19 cellular contexts compared by ENCODE assay signal in genomic region chr18:25739356-25739755, GRCh38.
A peak's percentile ranks its signal among the peaks of the same experiment; 100 is the strongest.
DNase-seq lines count a peak whose midpoint lies in the region; FAIRE-seq and TF ChIP-seq lines count a peak whose summit lies in the region.
"Had no signal": no experiment of that assay in that cellular context is flagged by ENCODE, and none has a peak within 500 bp of the region (broad histone marks: within the 10 kb centered on the region; RNA-seq: fewer than 3 reads in every experiment).

No MANE protein-coding gene starts in this region.

- peaks cover 10% of the 10 kb centered on the region for H3K27me3 Mint-ChIP-seq in activated T-cell treated with anti-CD3 and anti-CD28 coated beads, Interleukin-2, amount 50 U/mL, for 24 hours

- CTCF ChIA-PET in OCI-LY7 (lab: Charles Lee; ENCODE audit: unreplicated experiment), result no interaction called here

- H3K27ac Mint-ChIP-seq in activated T-cell treated with anti-CD3 and anti-CD28 coated beads, Interleukin-2, amount 50 U/mL, for 24 hours, result no peak overlapping the region
- H3K27ac Mint-ChIP-seq: B cell; CD8-positive, alpha-beta T cell had no signal

- no peak overlapping the region for H3K9ac ChIP-seq in mesenchymal stem cell (ENCODE audit: low read length)
- H3K9ac ChIP-seq: BLaER1 treated with 17β-estradiol and CSF1 and Interleukin-3, amounts not matched to agents 10 nM and 100 nM had no signal

- no peak overlapping the region for H2BK5ac ChIP-seq in mesenchymal stem cell (ENCODE audit: low read depth, low read length, poor library complexity, severe bottlenecking)

- H3K9me2 ChIP-seq in OCI-LY7 (ENCODE audit: insufficient read depth, low read length), result no peaks in the 10 kb centered on the region

- H4K8ac ChIP-seq in mesenchymal stem cell (ENCODE audit: low read length), result no peak overlapping the region

- H4K91ac ChIP-seq in mesenchymal stem cell (ENCODE audit: low read length), result no peak overlapping the region

- H3K36me3 Mint-ChIP-seq in activated T-cell treated with anti-CD3 and anti-CD28 coated beads, Interleukin-2, amount 50 U/mL, for 24 hours (ENCODE audit: low read depth), result no peaks in the 10 kb centered on the region
- H3K36me3 Mint-ChIP-seq: CD8-positive, alpha-beta T cell had no signal

- DNase-seq in RCC 7860 (ENCODE audit: low spot score), result peak; percentile 60
- DNase-seq in glomerular visceral epithelial cell (ENCODE audit: extremely low spot score), result peak; percentile 47
- no peak for DNase-seq in mesenchymal stem cell
- peak; percentile 35 for DNase-seq in renal cortical epithelial cell (ENCODE audit: low read depth)
- DNase-seq in urothelium cell line (ENCODE audit: low spot score), result no peak
- no peak for DNase-seq in OCI-LY7 (ENCODE audit: low spot score)
- DNase-seq in activated T-cell treated with anti-CD3 and anti-CD28 coated beads, Interleukin-2, amount 50 U/mL, for 24 hours, result no peak
- DNase-seq: 8988T; CD8-positive, alpha-beta T cell; DMS 273 treated with DMSO at 0.1 percent for 48 hours; DMS53; DND-41; EL; HCEC 1CT had no signal

- H3K23ac ChIP-seq in mesenchymal stem cell (ENCODE audit: low read length in 2 of 2), result no peak overlapping the region

- no TSS peak for BruUV-seq in OCI-LY7 (replicated peaks; lab: Mats Ljungman, UMichigan)

- H3K14ac ChIP-seq in mesenchymal stem cell (ENCODE audit: low read length in 2 of 2), result no peak overlapping the region

- WGBS in mesenchymal stem cell, result 91% methylated on average over 1 of the region's 2 CpGs

- intact Hi-C loops in OCI-LY7 (cut with micrococcal nuclease; ENCODE audit: unreplicated experiment), result no loop called here

- H2AK5ac ChIP-seq in mesenchymal stem cell (ENCODE audit: low read length, severe bottlenecking), result no peak overlapping the region

- FAIRE-seq in RCC 7860 (lab: Jason Lieb, UNC), result peak; percentile 89
- no peak for FAIRE-seq in urothelium cell line (lab: Jason Lieb, UNC)
- FAIRE-seq: GM12878, H54 had no signal

- POLR2A ChIA-PET in OCI-LY7 (lab: Charles Lee), result no interaction called here

- H3K4me3 ChIP-seq in mesenchymal stem cell (ENCODE audit: insufficient read depth in 1 of 2, low read depth in 1 of 2, low read length in 2 of 2), result no peak overlapping the region
- H3K4me3 ChIP-seq in OCI-LY7 (ENCODE audit: low read depth, low read length, poor library complexity, severe bottlenecking), result no peak overlapping the region
- H3K4me3 ChIP-seq: BLaER1 treated with 17β-estradiol and CSF1 and Interleukin-3, amounts not matched to agents 10 nM and 100 nM; GM12878 had no signal

- H3K27me3 ChIP-seq in mesenchymal stem cell (ENCODE audit: control insufficient read depth in 1 of 2, insufficient read depth in 1 of 2, low read length in 2 of 2), result peaks cover 0 to 16% of the 10 kb centered on the region in 2 experiments
- H3K27me3 ChIP-seq: BLaER1 treated with 17β-estradiol and CSF1 and Interleukin-3, amounts not matched to agents 10 nM and 100 nM had no signal

- no peak overlapping the region for H3K4ac ChIP-seq in mesenchymal stem cell (ENCODE audit: low read depth in 1 of 2, low read length in 2 of 2)

- no peaks in the 10 kb centered on the region for H3K79me2 ChIP-seq in OCI-LY7 (ENCODE audit: insufficient read depth, low read depth, low read length)

- H2BK15ac ChIP-seq in mesenchymal stem cell (ENCODE audit: low read depth, poor library complexity, severe bottlenecking), result no peak overlapping the region

- no peaks in the 10 kb centered on the region for H4K20me1 ChIP-seq in OCI-LY7 (ENCODE audit: insufficient read depth, low read length)
- H4K20me1 ChIP-seq: BLaER1 treated with 17β-estradiol and CSF1 and Interleukin-3, amounts not matched to agents 10 nM and 100 nM had no signal

- no peak overlapping the region for H3K18ac ChIP-seq in mesenchymal stem cell (ENCODE audit: low read depth in 1 of 2, low read length in 2 of 2)

- H2BK12ac ChIP-seq in mesenchymal stem cell (ENCODE audit: low read length in 2 of 2), result no peak overlapping the region

- no peak overlapping the region for H2BK120ac ChIP-seq in mesenchymal stem cell (ENCODE audit: low read depth, low read length)

- H3K9me3 Mint-ChIP-seq in activated T-cell treated with anti-CD3 and anti-CD28 coated beads, Interleukin-2, amount 50 U/mL, for 24 hours, result no peaks in the 10 kb centered on the region
- H3K9me3 Mint-ChIP-seq: CD8-positive, alpha-beta T cell had no signal

- H3K36me3 ChIP-seq in mesenchymal stem cell (ENCODE audit: control insufficient read depth in 1 of 2, insufficient read depth in 2 of 2, low read depth in 1 of 2, low read length in 2 of 2), result no peaks in the 10 kb centered on the region
- no peaks in the 10 kb centered on the region for H3K36me3 ChIP-seq in OCI-LY7 (ENCODE audit: insufficient read depth, low read length)
- H3K36me3 ChIP-seq: BLaER1 treated with 17β-estradiol and CSF1 and Interleukin-3, amounts not matched to agents 10 nM and 100 nM had no signal

- peak overlapping the region; percentile 48 for H3K27ac ChIP-seq in mesenchymal stem cell (ENCODE audit: low read length, poor library complexity, severe bottlenecking)
- H3K27ac ChIP-seq in OCI-LY7 (ENCODE audit: low read depth, low read length, poor library complexity, severe bottlenecking), result no peak overlapping the region
- H3K27ac ChIP-seq: BLaER1 treated with 17β-estradiol and CSF1 and Interleukin-3, amounts not matched to agents 10 nM and 100 nM; HL-60 had no signal

- H3K4me2 ChIP-seq in mesenchymal stem cell (ENCODE audit: low read length, poor library complexity, severe bottlenecking), result no peak overlapping the region
- H3K4me2 ChIP-seq in OCI-LY7 (ENCODE audit: low read length), result no peak overlapping the region

- no peaks in the 10 kb centered on the region for H3K4me1 Mint-ChIP-seq in activated T-cell treated with anti-CD3 and anti-CD28 coated beads, Interleukin-2, amount 50 U/mL, for 24 hours (ENCODE audit: low read depth)
- H3K4me1 Mint-ChIP-seq: B cell had no signal

- H2AFZ ChIP-seq in mesenchymal stem cell (ENCODE audit: low read depth, low read length) (no peak overlapping the region), OCI-LY7 (ENCODE audit: low read length) (no peak overlapping the region)

- no peak overlapping the region for H3K4me3 Mint-ChIP-seq in activated T-cell treated with anti-CD3 and anti-CD28 coated beads, Interleukin-2, amount 50 U/mL, for 24 hours
- H3K4me3 Mint-ChIP-seq: B cell; CD8-positive, alpha-beta T cell had no signal

- peaks cover 12% of the 10 kb centered on the region for H3K4me1 ChIP-seq in mesenchymal stem cell (ENCODE audit: control insufficient read depth, insufficient read depth, low read depth, low read length)
- no peaks in the 10 kb centered on the region for H3K4me1 ChIP-seq in OCI-LY7 (ENCODE audit: insufficient read depth, low read length, poor library complexity, severe bottlenecking)

- H3K9me3 ChIP-seq in mesenchymal stem cell (ENCODE audit: control insufficient read depth, low read length), result no peaks in the 10 kb centered on the region
- no peaks in the 10 kb centered on the region for H3K9me3 ChIP-seq in OCI-LY7 (ENCODE audit: low read length)
- H3K9me3 ChIP-seq: BLaER1 treated with 17β-estradiol and CSF1 and Interleukin-3, amounts not matched to agents 10 nM and 100 nM had no signal

- no peaks in the 10 kb centered on the region for H3K79me1 ChIP-seq in mesenchymal stem cell (replicated peaks; ENCODE audit: low read length, poor library complexity, severe bottlenecking)

- no peak for TF ChIP-seq CTCF in OCI-LY7 (conservative IDR thresholded peaks at IDR 0.05; ENCODE audit: low read length)

Comparison
In these comparisons a context has a peak if more than half of its experiments do, and no peak if none do; other contexts are left out.
1. DNase-seq: peak in RCC 7860 (single experiment), glomerular visceral epithelial cell (single experiment) and renal cortical epithelial cell (single experiment); none in mesenchymal stem cell (single experiment), urothelium cell line (single experiment), OCI-LY7 (single experiment) and activated T-cell treated with anti-CD3 and anti-CD28 coated beads, Interleukin-2, amount 50 U/mL, for 24 hours (single experiment).